Comparison of ENCODE assay signal across 34 cellular contexts in the genomic region with DNA sequence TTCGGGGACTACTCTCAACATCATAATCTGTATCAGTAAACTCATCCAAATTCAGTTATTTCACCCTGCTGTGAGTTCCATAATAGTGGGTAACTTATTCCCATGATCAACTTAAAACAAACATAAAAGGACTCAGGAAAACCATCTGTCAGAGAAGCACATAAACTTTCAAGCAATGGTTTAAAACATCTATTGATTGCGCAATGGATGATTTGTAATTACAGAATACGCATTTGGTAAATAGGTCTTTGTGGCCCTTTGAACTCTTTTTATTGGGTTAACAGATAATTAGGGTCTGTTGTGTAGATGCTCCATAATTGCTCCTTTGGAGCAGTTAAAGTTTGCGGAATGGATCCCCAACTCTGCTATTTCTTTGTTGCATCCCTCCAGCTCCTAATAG.
"Had no signal": no experiment of that assay in that cellular context is flagged by ENCODE, and none has a peak within 500 bp of the region (broad histone marks: within the 10 kb centered on the region; RNA-seq: fewer than 3 reads in every experiment).

No MANE protein-coding gene starts in this region.

- ATAC-seq: activated CD4-positive, alpha-beta T cell treated with anti-CD3 and anti-CD28 coated beads for 36 hours; activated CD8-positive, alpha-beta memory T cell treated with anti-CD3 and anti-CD28 coated beads, Interleukin-2, amount 10 ng/mL, durations not matched to agents 7 days and 5 days; activated CD8-positive, alpha-beta T cell treated with anti-CD3 and anti-CD28 coated beads, Interleukin-2, amount 10 ng/mL, durations not matched to agents 7 days and 5 days; activated naive CD4-positive, alpha-beta T cell treated with anti-CD3 and anti-CD28 coated beads, Interleukin-2, amount 50 U/mL, for 72 hours; activated T-cell treated with anti-CD3 and anti-CD28 coated beads, Interleukin-2, amount 50 U/mL, for 72 hours; effector memory CD8-positive, alpha-beta T cell; gastroesophageal sphincter; heart right ventricle; T-helper 17 cell had no signal

- H3K27ac Mint-ChIP-seq: activated CD4-positive, alpha-beta memory T cell treated with anti-CD3 and anti-CD28 coated beads for 36 hours; activated CD4-positive, alpha-beta T cell treated with anti-CD3 and anti-CD28 coated beads for 36 hours; activated CD4-positive, alpha-beta T cell treated with anti-CD3 and anti-CD28 coated beads, Interleukin-2, amount 10 ng/mL, durations not matched to agents 24 days and 14 days; activated CD8-positive, alpha-beta memory T cell treated with anti-CD3 and anti-CD28 coated beads, Interleukin-2, amount 10 ng/mL, durations not matched to agents 7 days and 5 days; activated CD8-positive, alpha-beta T cell treated with anti-CD3 and anti-CD28 coated beads, Interleukin-2, amount 10 ng/mL, durations not matched to agents 7 days and 5 days; activated naive CD4-positive, alpha-beta T cell treated with anti-CD3 and anti-CD28 coated beads, Interleukin-2, amount 10 ng/mL, durations not matched to agents 7 days and 5 days; activated naive CD4-positive, alpha-beta T cell treated with anti-CD3 and anti-CD28 coated beads, Interleukin-2, amount 50 U/mL, for 72 hours; activated naive CD8-positive, alpha-beta T cell treated with anti-CD3 and anti-CD28 coated beads, Interleukin-2, amount 10 ng/mL, durations not matched to agents 7 days and 5 days; activated T-cell treated with anti-CD3 and anti-CD28 coated beads, Interleukin-2, amount 50 U/mL, for 24 hours; activated T-cell treated with anti-CD3 and anti-CD28 coated beads, Interleukin-2, amount 50 U/mL, for 72 hours; brain; effector memory CD8-positive, alpha-beta T cell; T-helper 17 cell; T-helper 2 cell treated with Interferon-gamma antibody and Interleukin-4, amounts not matched to agents 5 μg/mL and 100 μg/mL, for 36 hours had no signal

- H3K9me3 Mint-ChIP-seq: activated CD4-positive, alpha-beta memory T cell treated with anti-CD3 and anti-CD28 coated beads for 36 hours; activated naive CD4-positive, alpha-beta T cell treated with anti-CD3 and anti-CD28 coated beads, Interleukin-2, amount 10 ng/mL, durations not matched to agents 7 days and 5 days; activated T-cell treated with anti-CD3 and anti-CD28 coated beads, Interleukin-2, amount 50 U/mL, for 24 hours; T-helper 2 cell treated with Interferon-gamma antibody and Interleukin-4, amounts not matched to agents 5 μg/mL and 100 μg/mL, for 36 hours had no signal

- H3K4me3 ChIP-seq: ascending aorta, breast epithelium, cardiac muscle cell, esophagus squamous epithelium, gastroesophageal sphincter, heart right ventricle, hepatocyte had no signal

- H3K27me3 ChIP-seq: ascending aorta, breast epithelium, cardiac muscle cell, esophagus squamous epithelium, gastroesophageal sphincter, heart right ventricle, hepatocyte had no signal

- H3K27ac ChIP-seq: ascending aorta, breast epithelium, cardiac muscle cell, epithelial cell of prostate, esophagus squamous epithelium, gastroesophageal sphincter, heart right ventricle, hepatocyte had no signal

- DNase-seq: activated CD4-positive, alpha-beta memory T cell treated with anti-CD3 and anti-CD28 coated beads for 36 hours; activated CD4-positive, alpha-beta T cell treated with anti-CD3 and anti-CD28 coated beads for 36 hours; activated CD4-positive, alpha-beta T cell treated with anti-CD3 and anti-CD28 coated beads, Interleukin-2, amount 10 ng/mL, durations not matched to agents 24 days and 14 days; activated CD4-positive, CD25-positive, alpha-beta regulatory T cell; activated CD4-positive, CD25-positive, alpha-beta regulatory T cell treated with anti-CD3 and anti-CD28 coated beads, Interleukin-2, amount 50 U/mL, for 72 hours; activated CD8-positive, alpha-beta memory T cell treated with anti-CD3 and anti-CD28 coated beads, Interleukin-2, amount 10 ng/mL, durations not matched to agents 7 days and 5 days; activated CD8-positive, alpha-beta memory T cell treated with anti-CD3 and anti-CD28 coated beads, Interleukin-2, amount 50 U/mL, for 48 hours; activated CD8-positive, alpha-beta T cell treated with anti-CD3 and anti-CD28 coated beads, Interleukin-2, amount 10 ng/mL, durations not matched to agents 7 days and 5 days; activated gamma-delta T cell; activated naive CD4-positive, alpha-beta T cell; activated naive CD4-positive, alpha-beta T cell treated with anti-CD3 and anti-CD28 coated beads, Interleukin-2, amount 10 ng/mL, durations not matched to agents 7 days and 5 days; activated naive CD8-positive, alpha-beta T cell treated with anti-CD3 and anti-CD28 coated beads, Interleukin-2, amount 10 ng/mL, durations not matched to agents 7 days and 5 days; activated T-cell treated with anti-CD3 and anti-CD28 coated beads for 4 hours; activated T-cell treated with anti-CD3 and anti-CD28 coated beads, Interleukin-2, amount 50 U/mL, for 24 hours; activated T-cell treated with anti-CD3 and anti-CD28 coated beads, Interleukin-2, amount 50 U/mL, for 72 hours; central memory CD4-positive, alpha-beta T cell; cortex of kidney; dermis blood vessel endothelial cell; effector CD4-positive, alpha-beta T cell; effector memory CD8-positive, alpha-beta T cell; esophagus squamous epithelium; foreskin melanocyte; heart right ventricle; T-helper 17 cell; T1000 had no signal

- H3K4me2 ChIP-seq: hepatocyte had no signal

- H3K4me3 Mint-ChIP-seq: activated CD4-positive, alpha-beta memory T cell treated with anti-CD3 and anti-CD28 coated beads for 36 hours; activated CD4-positive, alpha-beta T cell treated with anti-CD3 and anti-CD28 coated beads for 36 hours; activated CD4-positive, alpha-beta T cell treated with anti-CD3 and anti-CD28 coated beads, Interleukin-2, amount 10 ng/mL, durations not matched to agents 24 days and 14 days; activated CD8-positive, alpha-beta memory T cell treated with anti-CD3 and anti-CD28 coated beads, Interleukin-2, amount 10 ng/mL, durations not matched to agents 7 days and 5 days; activated CD8-positive, alpha-beta T cell treated with anti-CD3 and anti-CD28 coated beads, Interleukin-2, amount 10 ng/mL, durations not matched to agents 7 days and 5 days; activated naive CD4-positive, alpha-beta T cell treated with anti-CD3 and anti-CD28 coated beads, Interleukin-2, amount 10 ng/mL, durations not matched to agents 7 days and 5 days; activated naive CD8-positive, alpha-beta T cell treated with anti-CD3 and anti-CD28 coated beads, Interleukin-2, amount 10 ng/mL, durations not matched to agents 7 days and 5 days; activated T-cell treated with anti-CD3 and anti-CD28 coated beads, Interleukin-2, amount 50 U/mL, for 24 hours; activated T-cell treated with anti-CD3 and anti-CD28 coated beads, Interleukin-2, amount 50 U/mL, for 72 hours; brain; effector memory CD8-positive, alpha-beta T cell; T-helper 17 cell; T-helper 2 cell treated with Interferon-gamma antibody and Interleukin-4, amounts not matched to agents 5 μg/mL and 100 μg/mL, for 36 hours had no signal

- H3K4me1 Mint-ChIP-seq: activated CD4-positive, alpha-beta T cell treated with anti-CD3 and anti-CD28 coated beads for 36 hours; activated CD4-positive, alpha-beta T cell treated with anti-CD3 and anti-CD28 coated beads, Interleukin-2, amount 10 ng/mL, durations not matched to agents 24 days and 14 days; activated CD8-positive, alpha-beta memory T cell treated with anti-CD3 and anti-CD28 coated beads, Interleukin-2, amount 10 ng/mL, durations not matched to agents 7 days and 5 days; activated naive CD4-positive, alpha-beta T cell treated with anti-CD3 and anti-CD28 coated beads, Interleukin-2, amount 10 ng/mL, durations not matched to agents 7 days and 5 days; activated naive CD8-positive, alpha-beta T cell treated with anti-CD3 and anti-CD28 coated beads, Interleukin-2, amount 10 ng/mL, durations not matched to agents 7 days and 5 days; brain; T-helper 17 cell had no signal

- H3K36me3 ChIP-seq: ascending aorta, breast epithelium, cardiac muscle cell, esophagus squamous epithelium, gastroesophageal sphincter, heart right ventricle had no signal

- H2AFZ ChIP-seq: hepatocyte had no signal

- H3K36me3 Mint-ChIP-seq: activated CD4-positive, alpha-beta memory T cell treated with anti-CD3 and anti-CD28 coated beads for 36 hours; activated CD8-positive, alpha-beta memory T cell treated with anti-CD3 and anti-CD28 coated beads, Interleukin-2, amount 10 ng/mL, durations not matched to agents 7 days and 5 days; activated naive CD4-positive, alpha-beta T cell treated with anti-CD3 and anti-CD28 coated beads, Interleukin-2, amount 10 ng/mL, durations not matched to agents 7 days and 5 days; activated naive CD8-positive, alpha-beta T cell treated with anti-CD3 and anti-CD28 coated beads, Interleukin-2, amount 10 ng/mL, durations not matched to agents 7 days and 5 days; brain had no signal

- H3K27me3 Mint-ChIP-seq: activated CD4-positive, alpha-beta T cell treated with anti-CD3 and anti-CD28 coated beads for 36 hours; activated CD8-positive, alpha-beta memory T cell treated with anti-CD3 and anti-CD28 coated beads, Interleukin-2, amount 10 ng/mL, durations not matched to agents 7 days and 5 days; activated naive CD8-positive, alpha-beta T cell treated with anti-CD3 and anti-CD28 coated beads, Interleukin-2, amount 10 ng/mL, durations not matched to agents 7 days and 5 days; activated T-cell treated with anti-CD3 and anti-CD28 coated beads, Interleukin-2, amount 50 U/mL, for 24 hours; effector memory CD8-positive, alpha-beta T cell; T-helper 17 cell had no signal

- H3K9me3 ChIP-seq: ascending aorta, breast epithelium, esophagus squamous epithelium, gastroesophageal sphincter, heart right ventricle had no signal

- H3K4me1 ChIP-seq: ascending aorta, breast epithelium, esophagus squamous epithelium, heart right ventricle had no signal
